Comparison of ENCODE assay signal across 25 cellular contexts in genomic region chr5:150540042-150540441, GRCh38. TPM values are rescaled to one million over a fixed set of nuclear protein-coding genes. Genes with fewer than 3 reads are reported as not detected.
DNase-seq lines count a peak whose midpoint lies in the region; ATAC-seq, FAIRE-seq and TF ChIP-seq lines count a peak whose summit lies in the region.
"Had no signal": no experiment of that assay in that cellular context is flagged by ENCODE, and none has a peak within 500 bp of the region (broad histone marks: within the 10 kb centered on the region; RNA-seq: fewer than 3 reads in every experiment).

No MANE protein-coding gene starts in this region.

- H3K79me2 ChIP-seq in GM23248 (ENCODE audit: insufficient read depth): peaks cover 75% of the 10 kb centered on the region
- peaks cover 33% of the 10 kb centered on the region for H3K79me2 ChIP-seq in astrocyte (ENCODE audit: insufficient read depth, low read length)
- H3K79me2 ChIP-seq in smooth muscle cell (ENCODE audit: low read depth): no peaks in the 10 kb centered on the region

- H4K20me1 ChIP-seq in GM23248 (ENCODE audit: insufficient read depth) (0 out of 2 replicates have a peak, but pooled peaks cover 2% of the 10 kb centered on the region), astrocyte (ENCODE audit: insufficient read depth, low read length) (peaks cover 64% of the 10 kb centered on the region), smooth muscle cell (ENCODE audit: low read depth) (peaks cover 34% of the 10 kb centered on the region)

- peaks cover 47% of the 10 kb centered on the region for H3K36me3 Mint-ChIP-seq in astrocyte (ENCODE audit: low read depth, unreplicated experiment)

- H3K9me2 ChIP-seq in GM23248 (ENCODE audit: insufficient read depth): no peaks in the 10 kb centered on the region

- in situ Hi-C loops in GM23248 (cut with MboI): loop anchor here (5.0 kb wide), 1 partner anchor 83 kb away; no protein-coding TSS in a partner anchor

- H3K27ac Mint-ChIP-seq in astrocyte (ENCODE audit: unreplicated experiment): peak overlapping the region; percentile 96
- H3K27ac Mint-ChIP-seq: activated CD4-positive, alpha-beta memory T cell treated with anti-CD3 and anti-CD28 coated beads, Interleukin-2, amount 10 ng/mL, durations not matched to agents 7 days and 5 days; IgD-negative memory B cell; naive B cell; stimulated activated naive B cell treated with anti-CD40 and anti-IgM and Interleukin-4, amounts not matched to agents 10 μg/mL and 1 μg/mL and 100 μg/mL, for 72 hours had no signal

- H3K27ac ChIP-seq in GM23248 (peak overlapping the region; percentile 81), astrocyte (ENCODE audit: low read depth, low read length) (peak overlapping the region; percentile 90), kidney (ENCODE audit: low read depth in 2 of 2, low read length in 2 of 2) (peak overlapping the region in 1 of 2 donors; percentile 34), smooth muscle cell (ENCODE audit: low read depth) (peak overlapping the region; percentile 93), foreskin keratinocyte (no peak overlapping the region)
- H3K27ac ChIP-seq: C4-2B had no signal

- H3K27me3 ChIP-seq in GM23248 (replicated peaks; ENCODE audit: insufficient read depth) (no peaks in the 10 kb centered on the region), astrocyte (ENCODE audit: insufficient read depth, low read length) (no peaks in the 10 kb centered on the region), smooth muscle cell (ENCODE audit: low read depth) (no peaks in the 10 kb centered on the region), foreskin keratinocyte (no peaks in the 10 kb centered on the region)
- H3K27me3 ChIP-seq: testis had no signal

- no peaks in the 10 kb centered on the region for H3K9me3 Mint-ChIP-seq in astrocyte (ENCODE audit: unreplicated experiment)
- H3K9me3 Mint-ChIP-seq: activated CD4-positive, alpha-beta memory T cell treated with anti-CD3 and anti-CD28 coated beads, Interleukin-2, amount 10 ng/mL, durations not matched to agents 7 days and 5 days; brain; stimulated activated naive B cell treated with anti-CD40 and anti-IgM and Interleukin-4, amounts not matched to agents 10 μg/mL and 1 μg/mL and 100 μg/mL, for 72 hours had no signal

- TF ChIP-seq CTCF in astrocyte (IDR thresholded peaks at IDR 0.05; ENCODE audit: insufficient read depth, low read depth, low read length) (no peak), kidney (IDR thresholded peaks at IDR 0.05; ENCODE audit: borderline replicate concordance, extremely low read depth, insufficient read depth) (no peak), smooth muscle cell (IDR thresholded peaks at IDR 0.05; ENCODE audit: borderline replicate concordance, insufficient read depth, poor library complexity, severe bottlenecking) (no peak), foreskin keratinocyte (conservative IDR thresholded peaks at IDR 0.05) (no peak)

- no peak for ATAC-seq in foreskin keratinocyte
- ATAC-seq in GM19023 (IDR thresholded peaks at IDR 0.05; ENCODE audit: unreplicated experiment): no peak
- ATAC-seq in GM19463 (IDR thresholded peaks at IDR 0.05; ENCODE audit: unreplicated experiment): no peak
- ATAC-seq: stimulated activated naive B cell treated with anti-CD40 and anti-IgM and Interleukin-4, amounts not matched to agents 10 μg/mL and 1 μg/mL and 100 μg/mL, for 72 hours had no signal

- DNase-seq in GM23248 (no peak), astrocyte (ENCODE audit: low read depth) (no peak), kidney (peak; percentile 45), smooth muscle cell (lab: John Stamatoyannopoulos, UW; ENCODE audit: unreplicated experiment) (no peak), foreskin keratinocyte (no peak), GM19239 (ENCODE audit: insufficient read length, low spot score) (no peak)
- DNase-seq: activated CD4-positive, alpha-beta memory T cell treated with anti-CD3 and anti-CD28 coated beads, Interleukin-2, amount 10 ng/mL, durations not matched to agents 7 days and 5 days; activated effector memory CD4-positive, alpha-beta T cell treated with anti-CD3 and anti-CD28 coated beads, Interleukin-2, amount 50 U/mL, for 16 hours; effector memory CD4-positive, alpha-beta T cell; naive B cell; NCI-H1105; NCI-H2107; NCI-H446; SHP77; stimulated activated CD4-positive, alpha-beta T cell treated with anti-CD3 and anti-CD28 coated beads, Interleukin-12 subunit alpha, Interleukin-12 subunit beta, amount 100 ng/mL, for 4 hours; stimulated activated CD4-positive, alpha-beta T cell treated with anti-CD3 and anti-CD28 coated beads, Interleukin-4, amount 100 ng/mL, for 24 hours; stimulated activated naive B cell treated with anti-CD40 and anti-IgM and Interleukin-4, amounts not matched to agents 10 μg/mL and 1 μg/mL and 100 μg/mL, for 72 hours; SW 1271; testis had no signal

- H2AFZ ChIP-seq in GM23248: no peak overlapping the region
- H2AFZ ChIP-seq in astrocyte (ENCODE audit: low read depth, low read length): no peak overlapping the region
- H2AFZ ChIP-seq in smooth muscle cell (ENCODE audit: low read depth): no peak overlapping the region

- no peak overlapping the region for H3K4me3 ChIP-seq in GM23248
- no peak overlapping the region for H3K4me3 ChIP-seq in astrocyte (ENCODE audit: insufficient read depth, low read depth, low read length)
- H3K4me3 ChIP-seq in kidney (ENCODE audit: low read length in 2 of 2): no peak overlapping the region
- no peak overlapping the region for H3K4me3 ChIP-seq in smooth muscle cell
- H3K4me3 ChIP-seq: testis had no signal

- H3K4me2 ChIP-seq in GM23248 (ENCODE audit: unreplicated experiment): peak overlapping the region; percentile 40
- no peak overlapping the region for H3K4me2 ChIP-seq in astrocyte (ENCODE audit: low read length)
- H3K4me2 ChIP-seq in smooth muscle cell: peak overlapping the region; percentile 20

- peaks cover 41% of the 10 kb centered on the region for H3K4me1 ChIP-seq in GM23248 (ENCODE audit: insufficient read depth)
- H3K4me1 ChIP-seq in astrocyte (ENCODE audit: insufficient read depth, low read length): peaks cover 30% of the 10 kb centered on the region
- H3K4me1 ChIP-seq in kidney (ENCODE audit: control insufficient read depth in 1 of 2, insufficient read depth in 1 of 2, low read depth in 1 of 2, low read length in 2 of 2): peaks cover 22 to 27% of the 10 kb centered on the region in 2 donors
- H3K4me1 ChIP-seq in smooth muscle cell (ENCODE audit: low read depth): no peaks in the 10 kb centered on the region
- H3K4me1 ChIP-seq in foreskin keratinocyte: peaks cover 12% of the 10 kb centered on the region

- H3K9ac ChIP-seq in GM23248 (no peak overlapping the region), astrocyte (ENCODE audit: low read length) (peak overlapping the region; percentile 66), kidney (ENCODE audit: low read length in 2 of 2) (no peak overlapping the region), smooth muscle cell (ENCODE audit: low read depth) (no peak overlapping the region)

- H3K9me3 ChIP-seq in GM23248 (ENCODE audit: low read depth): no peaks in the 10 kb centered on the region
- H3K9me3 ChIP-seq in astrocyte (ENCODE audit: insufficient read depth, low read depth, low read length): no peaks in the 10 kb centered on the region
- H3K9me3 ChIP-seq in kidney (ENCODE audit: control insufficient read depth in 1 of 2, low read length in 2 of 2): no peaks in the 10 kb centered on the region
- no peaks in the 10 kb centered on the region for H3K9me3 ChIP-seq in smooth muscle cell (replicated peaks; ENCODE audit: low read depth)
- H3K9me3 ChIP-seq: testis had no signal

- H3F3A ChIP-seq in GM23248 (ENCODE audit: insufficient read depth) (peaks cover 57% of the 10 kb centered on the region), smooth muscle cell (ENCODE audit: low read depth) (peaks cover 11% of the 10 kb centered on the region)

- H3K4me3 Mint-ChIP-seq in astrocyte (ENCODE audit: unreplicated experiment): no peak overlapping the region
- H3K4me3 Mint-ChIP-seq: activated CD4-positive, alpha-beta memory T cell treated with anti-CD3 and anti-CD28 coated beads, Interleukin-2, amount 10 ng/mL, durations not matched to agents 7 days and 5 days; brain; IgD-negative memory B cell; naive B cell; stimulated activated naive B cell treated with anti-CD40 and anti-IgM and Interleukin-4, amounts not matched to agents 10 μg/mL and 1 μg/mL and 100 μg/mL, for 72 hours had no signal

- WGBS in GM23248 (ENCODE audit: low coverage in 1 of 2, low lambda C conversion rate in 2 of 2, missing lambda C conversion rate in 2 of 2), 2 experiments: 81 to 95% methylated on average over 11 to 12 of the region's 12 CpGs
- WGBS in smooth muscle cell (ENCODE audit: low lambda C conversion rate): 98% methylated on average over 11 of the region's 12 CpGs

- peaks cover 42% of the 10 kb centered on the region for H3K4me1 Mint-ChIP-seq in astrocyte (ENCODE audit: low read depth, unreplicated experiment)
- H3K4me1 Mint-ChIP-seq: activated CD4-positive, alpha-beta memory T cell treated with anti-CD3 and anti-CD28 coated beads, Interleukin-2, amount 10 ng/mL, durations not matched to agents 7 days and 5 days; brain; IgD-negative memory B cell; stimulated activated naive B cell treated with anti-CD40 and anti-IgM and Interleukin-4, amounts not matched to agents 10 μg/mL and 1 μg/mL and 100 μg/mL, for 72 hours had no signal

- H3K36me3 ChIP-seq in GM23248 (ENCODE audit: low read depth) (peaks cover 72% of the 10 kb centered on the region), astrocyte (ENCODE audit: insufficient read depth, low read length) (peaks cover 55% of the 10 kb centered on the region), kidney (ENCODE audit: control insufficient read depth in 1 of 2, insufficient read depth in 2 of 2, low read length in 2 of 2) (peaks cover 25 to 52% of the 10 kb centered on the region in 2 donors), smooth muscle cell (ENCODE audit: low read depth) (peaks cover 10% of the 10 kb centered on the region)

- H3K27me3 Mint-ChIP-seq in astrocyte (ENCODE audit: low read depth, unreplicated experiment): no peaks in the 10 kb centered on the region
- H3K27me3 Mint-ChIP-seq: activated CD4-positive, alpha-beta memory T cell treated with anti-CD3 and anti-CD28 coated beads, Interleukin-2, amount 10 ng/mL, durations not matched to agents 7 days and 5 days; brain; IgD-negative memory B cell; naive B cell; stimulated activated naive B cell treated with anti-CD40 and anti-IgM and Interleukin-4, amounts not matched to agents 10 μg/mL and 1 μg/mL and 100 μg/mL, for 72 hours had no signal

- intact Hi-C loops in kidney (cut with DNase I): no loop called here

- FAIRE-seq in astrocyte (lab: Jason Lieb, UNC): no peak
- FAIRE-seq in kidney (lab: Jason Lieb, UNC): no peak
- FAIRE-seq in GM19239 (lab: Jason Lieb, UNC): no peak
- FAIRE-seq: colon had no signal

RNA-seq across cellular contexts. Expression of gene NDST1, which starts 32.1 kb away (rescaled TPM):
- 129 and 159 TPM in 2 replicates for total RNA-seq in GM23248 (2014; rRNA removed; shearing (Covaris generic))
- 39.1 and 41.3 TPM in 2 replicates for polyA plus RNA-seq in GM23248 (2016; fragmentation: Nextera tagmentation; extraction: Ambion mirVana)
- 293 and 321 TPM in 2 replicates for total RNA-seq in astrocyte
- total RNA-seq in kidney: 60.7 TPM
- 11.7 TPM for polyA plus RNA-seq in kidney (ENCODE audit: insufficient read depth, low read depth, low replicate concordance)
- total RNA-seq in smooth muscle cell: 53.0 and 64.6 TPM in 2 replicates
- polyA plus RNA-seq in smooth muscle cell: 32.4 and 42.1 TPM in 2 replicates
- 53.4 and 56.2 TPM in 2 replicates for total RNA-seq in foreskin keratinocyte
- 15.3 and 16.8 TPM in 2 replicates for polyA plus RNA-seq in foreskin keratinocyte
